In genomic region chr9:92115977-92116285, GRCh38 we compare ENCODE assay signal across 8 cellular contexts. TPM values are rescaled to one million over a fixed set of nuclear protein-coding genes. Genes with fewer than 3 reads are reported as not detected.
DNase-seq lines count a peak whose midpoint lies in the region; ATAC-seq, FAIRE-seq and TF ChIP-seq lines count a peak whose summit lies in the region.

No MANE protein-coding gene starts in this region.

- H3K4me2 ChIP-seq in HCT116 (ENCODE audit: low read length) (peak overlapping the region; percentile 75), SU-DHL-6 (ENCODE audit: low read depth, low read length, poor library complexity, severe bottlenecking) (peak overlapping the region; percentile 70), smooth muscle cell (peak overlapping the region; percentile 88)

- peak overlapping the region; percentile 94 for H3K9ac ChIP-seq in HCT116 (ENCODE audit: low read length)
- H3K9ac ChIP-seq in SU-DHL-6 (ENCODE audit: low read length): peak overlapping the region; percentile 84
- H3K9ac ChIP-seq in smooth muscle cell (ENCODE audit: low read depth): peak overlapping the region; percentile 96

- H3K36me3 ChIP-seq in HCT116 (ENCODE audit: control insufficient read depth in 1 of 2, insufficient read depth in 2 of 2, low read length in 2 of 2) (peaks cover 9 to 14% of the 10 kb centered on the region in 2 experiments; a peak in 3 of 4 replicates), SU-DHL-6 (ENCODE audit: low read length) (0 out of 2 replicates have a peak, but pooled peaks cover 3% of the 10 kb centered on the region), smooth muscle cell (ENCODE audit: low read depth) (peaks cover 12% of the 10 kb centered on the region)

- H4K20me1 ChIP-seq in HCT116 (ENCODE audit: insufficient read depth) (no peaks in the 10 kb centered on the region), SU-DHL-6 (ENCODE audit: low read depth, low read length) (0 out of 2 replicates have a peak, but pooled peaks cover 3% of the 10 kb centered on the region), smooth muscle cell (ENCODE audit: low read depth) (peaks cover 7% of the 10 kb centered on the region)

- no peak for FAIRE-seq in GM19239 (lab: Jason Lieb, UNC)

- TF ChIP-seq CTCF in HCT116 (IDR thresholded peaks at IDR 0.05 in 2 of 3, conservative IDR thresholded peaks at IDR 0.05 in 1 of 3; ENCODE audit: borderline replicate concordance in 1 of 3, insufficient read depth in 1 of 3, low read depth in 2 of 3, low read length in 2 of 3) (no peak), SU-DHL-6 (IDR thresholded peaks at IDR 0.05; ENCODE audit: insufficient read depth, low read length, poor library complexity, severe bottlenecking) (no peak), foreskin fibroblast (IDR thresholded peaks at IDR 0.05; ENCODE audit: low read depth, low read length) (no peak), smooth muscle cell (IDR thresholded peaks at IDR 0.05; ENCODE audit: borderline replicate concordance, insufficient read depth, poor library complexity, severe bottlenecking) (no peak)

- H2AFZ ChIP-seq in HCT116 (ENCODE audit: low read depth, low read length, poor library complexity, severe bottlenecking) (no peak overlapping the region), SU-DHL-6 (ENCODE audit: low read depth, low read length, severe bottlenecking) (peak overlapping the region; percentile 82), smooth muscle cell (ENCODE audit: low read depth) (peak overlapping the region; percentile 98)

- TF ChIP-seq POLR2A in HCT116 (IDR thresholded peaks at IDR 0.05; ENCODE audit: borderline replicate concordance, extremely low read depth, insufficient read depth, insufficient read length) (no peak), GM18505 (IDR thresholded peaks at IDR 0.05; ENCODE audit: borderline replicate concordance, extremely low read depth, insufficient read depth, insufficient read length) (no peak)

- no peaks in the 10 kb centered on the region for H3K27me3 ChIP-seq in HCT116 (ENCODE audit: insufficient read depth, low read length)
- H3K27me3 ChIP-seq in SU-DHL-6 (ENCODE audit: low read length): no peaks in the 10 kb centered on the region
- no peaks in the 10 kb centered on the region for H3K27me3 ChIP-seq in smooth muscle cell (ENCODE audit: low read depth)

- H3K4me1 ChIP-seq in HCT116 (ENCODE audit: control insufficient read depth in 1 of 2, insufficient read depth in 2 of 2, low read length in 2 of 2) (peaks cover 4 to 14% of the 10 kb centered on the region in 2 experiments; a peak in 3 of 4 replicates), smooth muscle cell (ENCODE audit: low read depth) (no peaks in the 10 kb centered on the region)

- H3K27ac ChIP-seq in HCT116 (ENCODE audit: low read depth, low read length) (peak overlapping the region; percentile 23), SU-DHL-6 (ENCODE audit: low read depth, low read length) (no peak overlapping the region), smooth muscle cell (ENCODE audit: low read depth) (peak overlapping the region; percentile 84)

- no TSS peak for BruUV-seq in HCT116 (replicated peaks; lab: Mats Ljungman, UMichigan)

- POLR2A ChIA-PET in HCT116 (lab: Charles Lee): no interaction called here

- H3K9me2 ChIP-seq in HCT116 (ENCODE audit: insufficient read depth) (no peaks in the 10 kb centered on the region), SU-DHL-6 (replicated peaks; ENCODE audit: insufficient read depth, low read length) (no peaks in the 10 kb centered on the region)

- 55% methylated on average over 4 of the region's 4 CpGs for WGBS in smooth muscle cell (ENCODE audit: low lambda C conversion rate)

- H3K4me3 ChIP-seq in HCT116 (replicated peaks in 1 of 2; ENCODE audit: low read depth in 1 of 2, low read length in 2 of 2): peak overlapping the region; percentile 92 to 96
- peak overlapping the region; percentile 96 for H3K4me3 ChIP-seq in SU-DHL-6 (ENCODE audit: insufficient read depth, low read length, poor library complexity, severe bottlenecking)
- peak overlapping the region; percentile 85 to 96 for H3K4me3 ChIP-seq in foreskin fibroblast (ENCODE audit: low read depth in 1 of 2, low read length in 2 of 2)
- peak overlapping the region; percentile 93 for H3K4me3 ChIP-seq in smooth muscle cell

- no peak for TF ChIP-seq RAD21 in HCT116 (IDR thresholded peaks at IDR 0.05; ENCODE audit: low read depth)

- RAD21 ChIA-PET in HCT116 (lab: Charles Lee; ENCODE audit: low non-redundant PET in 1 of 2, low total read pairs in 2 of 2, uncharacterized antibody in 2 of 2, unreplicated experiment in 2 of 2): no interaction called here

- DNase-seq in HCT116 (ENCODE audit: low read depth, low spot score) (no peak), foreskin fibroblast (no peak), smooth muscle cell (lab: John Stamatoyannopoulos, UW; ENCODE audit: unreplicated experiment) (no peak), globus pallidus (ENCODE audit: low spot score) (no peak), GM19239 (ENCODE audit: insufficient read length, low spot score) (no peak), anterior cingulate cortex (lab: John Stamatoyannopoulos, UW) (no peak)

- H3K9me3 ChIP-seq in HCT116 (ENCODE audit: control insufficient read depth in 1 of 2, insufficient read depth in 1 of 2, low read depth in 1 of 2, low read length in 2 of 2): no peaks in the 10 kb centered on the region
- H3K9me3 ChIP-seq in SU-DHL-6 (ENCODE audit: insufficient read depth, low read length): no peaks in the 10 kb centered on the region
- H3K9me3 ChIP-seq in smooth muscle cell (replicated peaks; ENCODE audit: low read depth): no peaks in the 10 kb centered on the region

- 0 out of 2 replicates have a peak, but pooled peaks cover 3% of the 10 kb centered on the region for H3F3A ChIP-seq in SU-DHL-6 (ENCODE audit: insufficient read depth)
- no peaks in the 10 kb centered on the region for H3F3A ChIP-seq in smooth muscle cell (ENCODE audit: low read depth)

- CTCF ChIA-PET in HCT116 (lab: Charles Lee): no interaction called here

- no peak for ATAC-seq in HCT116
- no peak for ATAC-seq in GM18505 (IDR thresholded peaks at IDR 0.05; ENCODE audit: unreplicated experiment)

- H3K79me2 ChIP-seq in HCT116 (ENCODE audit: insufficient read depth, low read length) (no peaks in the 10 kb centered on the region; the same call in none of the 2 replicates), SU-DHL-6 (ENCODE audit: insufficient read depth, low read length) (peaks cover 40% of the 10 kb centered on the region), smooth muscle cell (ENCODE audit: low read depth) (peaks cover 42% of the 10 kb centered on the region)

- intact Hi-C loops in HCT116 (cut with micrococcal nuclease): no loop called here

TF ChIP-seq in HCT116, 20 proteins besides CTCF, POLR2A, EP300 and RAD21:
- no peak for TF ChIP-seq ELF1 (IDR thresholded peaks at IDR 0.05; ENCODE audit: borderline replicate concordance, low read depth)
- TF ChIP-seq CBX3 (IDR thresholded peaks at IDR 0.05; ENCODE audit: low read depth): no peak
- no peak for TF ChIP-seq SIN3A (IDR thresholded peaks at IDR 0.05; ENCODE audit: low read depth)
- TF ChIP-seq JUND (IDR thresholded peaks at IDR 0.05): no peak
- no peak for TF ChIP-seq SRF (IDR thresholded peaks at IDR 0.05; ENCODE audit: low read depth)
TF ChIP-seq in HCT116: peak in this region for 0.

RNA-seq across cellular contexts. Expression of gene SPTLC1, which starts 0.7 kb away (rescaled TPM):
- total RNA-seq in HCT116 (2021; ENCODE audit: unreplicated experiment) (81.7 TPM), smooth muscle cell (153 and 168 TPM in 2 replicates)
- polyA plus RNA-seq in HCT116 (2012): 63.6 and 69.4 TPM in 2 replicates
- 71.4 and 75.6 TPM in 2 replicates for polyA plus RNA-seq in smooth muscle cell
